8 cellular contexts compared by ENCODE assay signal in genomic region chr10:99659868-99660366, GRCh38. TPM values are rescaled to one million over a fixed set of nuclear protein-coding genes. Genes with fewer than 3 reads are reported as not detected.
DNase-seq lines count a peak whose midpoint lies in the region; ATAC-seq lines count a peak whose summit lies in the region.

No MANE protein-coding gene starts in this region.

- no peak overlapping the region for H3K27ac Mint-ChIP-seq in activated CD4-positive, alpha-beta T cell treated with anti-CD3 and anti-CD28 coated beads, Interleukin-2, amount 10 ng/mL, durations not matched to agents 24 days and 14 days
- peak overlapping the region; percentile 85 for H3K27ac Mint-ChIP-seq in activated naive CD8-positive, alpha-beta T cell treated with anti-CD3 and anti-CD28 coated beads for 36 hours

- ATAC-seq in HG02571 (IDR thresholded peaks at IDR 0.05; ENCODE audit: unreplicated experiment): no peak

- H3K4me1 ChIP-seq in subcutaneous abdominal adipose tissue (ENCODE audit: control insufficient read depth in 5 of 5, insufficient read depth in 5 of 5, low read length in 5 of 5): peaks cover 6 to 17% (median 16%) of the 10 kb centered on the region in 5 donors

- intact Hi-C loops in activated CD4-positive, alpha-beta T cell treated with anti-CD3 and anti-CD28 coated beads, Interleukin-2, amount 10 ng/mL, durations not matched to agents 24 days and 14 days (cut with micrococcal nuclease): loop anchor here (1.0 to 2.0 kb wide), 2 partner anchors 40 to 73 kb away; partner anchors contain the start of genes COX15, CUTC and SLC25A28

- H3K36me3 ChIP-seq in subcutaneous abdominal adipose tissue (ENCODE audit: control insufficient read depth in 5 of 5, insufficient read depth in 5 of 5, low read length in 5 of 5): peaks cover 0 to 3% (median 2%) of the 10 kb centered on the region in 5 donors

- H3K4me3 ChIP-seq in subcutaneous abdominal adipose tissue (ENCODE audit: low read depth in 1 of 5, low read length in 5 of 5): peak overlapping the region; percentile 78 to 91 (median 85)

- no peaks in the 10 kb centered on the region for H3K27me3 ChIP-seq in subcutaneous abdominal adipose tissue (ENCODE audit: control insufficient read depth in 5 of 5, insufficient read depth in 4 of 5, low read length in 5 of 5)

- no peak for DNase-seq in activated CD4-positive, alpha-beta T cell treated with anti-CD3 and anti-CD28 coated beads, Interleukin-2, amount 10 ng/mL, durations not matched to agents 24 days and 14 days
- DNase-seq in activated CD4-positive, alpha-beta T cell treated with anti-CD3 and anti-CD28 coated beads for 1 hour: no peak
- no peak for DNase-seq in activated naive CD8-positive, alpha-beta T cell treated with anti-CD3 and anti-CD28 coated beads for 36 hours
- peak; percentile 7 for DNase-seq in iris pigment epithelial cell (ENCODE audit: low read depth)
- no peak for DNase-seq in stimulated activated CD4-positive, alpha-beta T cell treated with anti-CD3 and anti-CD28 coated beads, Interleukin-4, amount 100 ng/mL, for 4 hours
- no peak for DNase-seq in activated CD4-positive, alpha-beta T cell treated with anti-CD3 and anti-CD28 coated beads for 4 hours

- no peaks in the 10 kb centered on the region for H3K9me3 ChIP-seq in subcutaneous abdominal adipose tissue (ENCODE audit: control insufficient read depth in 5 of 5, low read length in 5 of 5)

- no peak overlapping the region for H3K27ac ChIP-seq in subcutaneous abdominal adipose tissue (ENCODE audit: low read depth, low read length)

- no peaks in the 10 kb centered on the region for H3K9me3 Mint-ChIP-seq in activated CD4-positive, alpha-beta T cell treated with anti-CD3 and anti-CD28 coated beads, Interleukin-2, amount 10 ng/mL, durations not matched to agents 24 days and 14 days
- no peaks in the 10 kb centered on the region for H3K9me3 Mint-ChIP-seq in activated naive CD8-positive, alpha-beta T cell treated with anti-CD3 and anti-CD28 coated beads for 36 hours

- peaks cover 16% of the 10 kb centered on the region for H3K27me3 Mint-ChIP-seq in activated CD4-positive, alpha-beta T cell treated with anti-CD3 and anti-CD28 coated beads, Interleukin-2, amount 10 ng/mL, durations not matched to agents 24 days and 14 days
- peaks cover 10% of the 10 kb centered on the region for H3K27me3 Mint-ChIP-seq in activated naive CD8-positive, alpha-beta T cell treated with anti-CD3 and anti-CD28 coated beads for 36 hours

- H3K36me3 Mint-ChIP-seq in activated CD4-positive, alpha-beta T cell treated with anti-CD3 and anti-CD28 coated beads, Interleukin-2, amount 10 ng/mL, durations not matched to agents 24 days and 14 days (ENCODE audit: low read depth): peaks cover 7% of the 10 kb centered on the region
- peaks cover 1% of the 10 kb centered on the region for H3K36me3 Mint-ChIP-seq in activated naive CD8-positive, alpha-beta T cell treated with anti-CD3 and anti-CD28 coated beads for 36 hours

- peaks cover 18% of the 10 kb centered on the region for H3K4me1 Mint-ChIP-seq in activated CD4-positive, alpha-beta T cell treated with anti-CD3 and anti-CD28 coated beads, Interleukin-2, amount 10 ng/mL, durations not matched to agents 24 days and 14 days
- peaks cover 15% of the 10 kb centered on the region for H3K4me1 Mint-ChIP-seq in activated naive CD8-positive, alpha-beta T cell treated with anti-CD3 and anti-CD28 coated beads for 36 hours

- peak overlapping the region; percentile 84 to 96 (median 90) for H3K9ac ChIP-seq in subcutaneous abdominal adipose tissue (ENCODE audit: low read length in 5 of 5)

- peak overlapping the region; percentile 87 for H3K4me3 Mint-ChIP-seq in activated CD4-positive, alpha-beta T cell treated with anti-CD3 and anti-CD28 coated beads, Interleukin-2, amount 10 ng/mL, durations not matched to agents 24 days and 14 days
- H3K4me3 Mint-ChIP-seq in activated naive CD8-positive, alpha-beta T cell treated with anti-CD3 and anti-CD28 coated beads for 36 hours: peak overlapping the region; percentile 88

RNA-seq across cellular contexts. Expression of gene ENTPD7, which starts 0.6 kb away (rescaled TPM):
- 8.2 and 8.3 TPM in 2 replicates for total RNA-seq in activated CD4-positive, alpha-beta T cell treated with anti-CD3 and anti-CD28 coated beads, Interleukin-2, amount 10 ng/mL, durations not matched to agents 24 days and 14 days
- 1 to 10 TPM; 4.4 to 5.2 TPM for total RNA-seq in activated naive CD8-positive, alpha-beta T cell treated with anti-CD3 and anti-CD28 coated beads for 36 hours

RNA-seq across cellular contexts. Expression of gene SLC25A28, which starts 39.7 kb away (rescaled TPM):
- 55.8 and 61.2 TPM in 2 replicates for total RNA-seq in activated CD4-positive, alpha-beta T cell treated with anti-CD3 and anti-CD28 coated beads, Interleukin-2, amount 10 ng/mL, durations not matched to agents 24 days and 14 days
- 10 to 100 TPM; 51.9 to 54.9 TPM for total RNA-seq in activated naive CD8-positive, alpha-beta T cell treated with anti-CD3 and anti-CD28 coated beads for 36 hours
